9 cellular contexts compared by ENCODE assay signal in the genomic region with DNA sequence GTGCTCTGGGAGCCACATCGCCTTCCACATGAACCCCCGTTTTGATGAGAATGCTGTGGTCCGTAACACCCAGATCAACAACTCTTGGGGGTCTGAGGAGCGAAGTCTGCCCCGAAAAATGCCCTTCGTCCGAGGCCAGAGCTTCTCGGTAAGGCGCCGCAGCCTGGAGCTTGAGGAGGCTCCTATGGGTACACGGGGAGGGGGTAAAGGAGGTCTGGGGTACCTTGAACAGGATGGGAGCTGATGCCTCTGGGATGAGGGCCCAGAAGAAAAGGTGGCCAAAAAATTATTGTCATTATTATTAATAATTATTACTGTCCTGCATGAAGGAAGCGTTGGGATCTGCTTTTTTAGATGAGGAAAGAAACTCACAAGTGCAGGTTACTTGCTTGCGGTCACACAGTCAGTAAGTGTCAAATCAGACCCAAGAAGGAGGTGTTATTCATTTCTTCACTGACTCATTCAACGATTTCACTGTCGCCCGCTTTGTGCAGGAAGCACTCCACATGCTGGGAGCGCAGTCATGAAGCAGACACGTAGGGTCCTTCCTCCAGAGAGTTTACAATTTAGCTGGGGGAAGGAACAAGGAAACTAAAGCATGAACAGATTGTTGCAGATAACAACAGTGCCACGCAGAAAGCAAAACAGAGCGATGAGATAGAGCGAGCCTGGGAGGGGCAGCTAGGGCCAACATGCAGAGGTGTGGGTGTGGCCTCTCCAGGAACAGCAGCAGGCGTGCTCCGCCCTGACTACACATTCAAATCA. TPM values are rescaled to one million over a fixed set of nuclear protein-coding genes. Genes with fewer than 3 reads are reported as not detected.
DNase-seq lines count a peak whose midpoint lies in the region; ATAC-seq and TF ChIP-seq lines count a peak whose summit lies in the region.
"Not testable (repeated sequence)": the region's sequence is repeated elsewhere in the genome, so short reads cannot be mapped to it uniquely, and the experiment has no call there.
"Had no signal": no experiment of that assay in that cellular context is flagged by ENCODE, and none has a peak within 500 bp of the region (broad histone marks: within the 10 kb centered on the region; RNA-seq: fewer than 3 reads in every experiment).

No MANE protein-coding gene starts in this region.

- H3K36me3 Mint-ChIP-seq in T-helper 17 cell (ENCODE audit: low read depth); activated T-helper 17 cell treated with anti-CD3 and anti-CD28 coated beads, Interleukin-2, amount 50 U/mL, for 72 hours (ENCODE audit: low read depth); effector memory CD8-positive, alpha-beta T cell (ENCODE audit: insufficient read depth): not testable (repeated sequence)

- not testable (repeated sequence) for H3K36me3 ChIP-seq in upper lobe of right lung

- DNase-seq in GDM1 (lab: John Stamatoyannopoulos, UW) = peak; percentile 26
- DNase-seq in T-helper 17 cell, upper lobe of right lung: not testable (repeated sequence)
- DNase-seq in effector memory CD8-positive, alpha-beta T cell = peak in 1 of 3 experiments; percentile 6
- peak; percentile 2 for DNase-seq in renal cortical epithelial cell (ENCODE audit: low read depth)

- TF ChIP-seq CTCF in upper lobe of right lung (IDR thresholded peaks at IDR 0.05) = not testable (repeated sequence)

- H3K4me3 ChIP-seq in upper lobe of right lung = not testable (repeated sequence)

- peak; percentile 69 for ATAC-seq in GM21390 (IDR thresholded peaks at IDR 0.05; ENCODE audit: unreplicated experiment)
- peak; percentile 74 for ATAC-seq in HG03432 (IDR thresholded peaks at IDR 0.05; ENCODE audit: unreplicated experiment)
- peak; percentile 74 for ATAC-seq in T-helper 17 cell
- ATAC-seq in activated T-helper 17 cell treated with anti-CD3 and anti-CD28 coated beads, Interleukin-2, amount 50 U/mL, for 72 hours (replicated peaks) = peak; percentile 99
- ATAC-seq in effector memory CD8-positive, alpha-beta T cell (replicated peaks) = peak; percentile 89
- peak; percentile 46 for ATAC-seq in upper lobe of right lung

- H3K27me3 ChIP-seq in upper lobe of right lung = not testable (repeated sequence)

- intact Hi-C loops in upper lobe of right lung (cut with DNase I) = not testable (repeated sequence)

- H3K4me1 ChIP-seq in upper lobe of right lung = not testable (repeated sequence)

- H3K4me3 Mint-ChIP-seq in T-helper 17 cell = peak overlapping the region; percentile 41
- H3K4me3 Mint-ChIP-seq in activated T-helper 17 cell treated with anti-CD3 and anti-CD28 coated beads, Interleukin-2, amount 50 U/mL, for 72 hours = peak overlapping the region; percentile 34
- H3K4me3 Mint-ChIP-seq in effector memory CD8-positive, alpha-beta T cell = peak overlapping the region in 1 of 2 donors; percentile 29

- H3K27ac Mint-ChIP-seq in T-helper 17 cell; activated T-helper 17 cell treated with anti-CD3 and anti-CD28 coated beads, Interleukin-2, amount 50 U/mL, for 72 hours; effector memory CD8-positive, alpha-beta T cell: not testable (repeated sequence)

- H3K4me1 Mint-ChIP-seq in T-helper 17 cell; activated T-helper 17 cell treated with anti-CD3 and anti-CD28 coated beads, Interleukin-2, amount 50 U/mL, for 72 hours; effector memory CD8-positive, alpha-beta T cell (ENCODE audit: low read depth in 2 of 2): not testable (repeated sequence)

- not testable (repeated sequence) for H3K9me3 Mint-ChIP-seq in activated T-helper 17 cell treated with anti-CD3 and anti-CD28 coated beads, Interleukin-2, amount 50 U/mL, for 72 hours; effector memory CD8-positive, alpha-beta T cell

- not testable (repeated sequence) for H3K27me3 Mint-ChIP-seq in T-helper 17 cell; activated T-helper 17 cell treated with anti-CD3 and anti-CD28 coated beads, Interleukin-2, amount 50 U/mL, for 72 hours; effector memory CD8-positive, alpha-beta T cell

- not testable (repeated sequence) for H3K9me3 ChIP-seq in T-helper 17 cell (ENCODE audit: control insufficient read depth, low read length, poor library complexity, severe bottlenecking); upper lobe of right lung

- not testable (repeated sequence) for H3K27ac ChIP-seq in upper lobe of right lung

RNA-seq across cellular contexts. Expression of a gene that starts 16.3 kb away (rescaled TPM):
- total RNA-seq in T-helper 17 cell (not detected), renal cortical epithelial cell (not detected in 2 replicates), upper lobe of right lung (not detected)
- under 1 TPM in 1 of 2 donors, not detected in 1; 0.26 TPM for total RNA-seq in activated T-helper 17 cell treated with anti-CD3 and anti-CD28 coated beads, Interleukin-2, amount 50 U/mL, for 72 hours
- total RNA-seq: subcutaneous adipose tissue had no signal

Comparison
In these comparisons a context has a peak if more than half of its experiments do, and no peak if none do; other contexts are left out.
1. ATAC-seq: peak in every context shown above with its lines; median percentile 99 in activated T-helper 17 cell treated with anti-CD3 and anti-CD28 coated beads, Interleukin-2, amount 50 U/mL, for 72 hours; 89 in effector memory CD8-positive, alpha-beta T cell; 74 in HG03432; 74 in T-helper 17 cell; 69 in GM21390; 46 in upper lobe of right lung.